Comparison of ENCODE assay signal across 16 cellular contexts in the genomic region with DNA sequence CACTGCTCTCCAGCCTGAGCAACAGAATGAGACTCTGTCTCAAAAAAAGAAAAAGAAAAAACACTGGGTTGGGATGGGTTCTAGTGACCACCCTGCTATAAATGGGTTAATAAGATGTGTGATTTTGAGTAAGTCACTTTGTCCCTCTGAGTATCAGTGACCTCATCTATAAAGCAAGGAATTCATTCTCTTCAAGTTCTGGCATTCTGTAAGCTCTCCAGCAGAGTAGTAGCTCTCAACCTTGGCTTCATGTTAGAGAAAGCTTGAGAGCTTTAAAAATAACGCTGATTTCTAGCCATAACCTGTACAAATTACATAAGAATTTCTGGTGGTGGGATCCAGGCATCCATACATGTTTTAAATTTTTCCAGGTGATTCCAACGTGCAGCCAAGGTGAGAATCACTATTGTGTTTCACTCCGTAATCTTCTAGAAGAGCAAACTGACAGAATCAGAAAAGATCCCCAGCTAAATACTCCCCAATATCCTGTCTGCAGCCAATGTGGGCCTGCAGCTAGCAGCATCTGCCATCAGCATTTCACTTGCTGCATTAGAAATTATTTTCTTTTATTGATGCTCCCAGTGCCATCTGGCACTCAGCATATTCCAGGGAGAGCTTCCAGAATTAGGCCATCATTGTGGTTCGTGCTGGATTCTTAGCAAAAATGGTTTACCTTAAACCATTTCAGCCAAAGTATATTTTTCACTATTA.
"Had no signal": no experiment of that assay in that cellular context is flagged by ENCODE, and none has a peak within 500 bp of the region (broad histone marks: within the 10 kb centered on the region; RNA-seq: fewer than 3 reads in every experiment).

No MANE protein-coding gene starts in this region.

- DNase-seq: activated CD4-positive, alpha-beta memory T cell treated with anti-CD3 and anti-CD28 coated beads, Interleukin-2, amount 10 ng/mL, durations not matched to agents 7 days and 5 days; activated CD4-positive, alpha-beta T cell treated with anti-CD3 and anti-CD28 coated beads for 4 hours; activated naive CD4-positive, alpha-beta T cell treated with anti-CD3 and anti-CD28 coated beads, Interleukin-2, amount 10 ng/mL, durations not matched to agents 7 days and 5 days; activated T-cell treated with anti-CD3 and anti-CD28 coated beads, Interleukin-2, amount 50 U/mL, for 24 hours; colonic mucosa; esophagus squamous epithelium; foreskin fibroblast; immature natural killer cell; midbrain; right cardiac atrium; testis; upper lobe of left lung had no signal

- H3K27me3 ChIP-seq: colonic mucosa, esophagus squamous epithelium, testis, upper lobe of left lung had no signal

- H3K4me3 Mint-ChIP-seq: activated CD4-positive, alpha-beta memory T cell treated with anti-CD3 and anti-CD28 coated beads, Interleukin-2, amount 10 ng/mL, durations not matched to agents 7 days and 5 days; activated naive CD4-positive, alpha-beta T cell treated with anti-CD3 and anti-CD28 coated beads, Interleukin-2, amount 10 ng/mL, durations not matched to agents 7 days and 5 days; activated T-cell treated with anti-CD3 and anti-CD28 coated beads, Interleukin-2, amount 50 U/mL, for 24 hours; immature natural killer cell; stimulated activated naive CD8-positive, alpha-beta T cell treated with anti-CD3 and anti-CD28 coated beads, Interleukin-15, Interleukin-2, amounts not matched to agents 100 ng/mL and 50 ng/mL, for 24 hours; WTC11 had no signal

- H3K36me3 Mint-ChIP-seq: activated naive CD4-positive, alpha-beta T cell treated with anti-CD3 and anti-CD28 coated beads, Interleukin-2, amount 10 ng/mL, durations not matched to agents 7 days and 5 days had no signal

- H3K4me1 Mint-ChIP-seq: activated CD4-positive, alpha-beta memory T cell treated with anti-CD3 and anti-CD28 coated beads, Interleukin-2, amount 10 ng/mL, durations not matched to agents 7 days and 5 days; activated naive CD4-positive, alpha-beta T cell treated with anti-CD3 and anti-CD28 coated beads, Interleukin-2, amount 10 ng/mL, durations not matched to agents 7 days and 5 days; immature natural killer cell; WTC11 had no signal

- ATAC-seq: right cardiac atrium, WTC11 had no signal

- H3K9me3 ChIP-seq: colonic mucosa, esophagus squamous epithelium, prostate gland, testis had no signal

- H3K27ac Mint-ChIP-seq: activated CD4-positive, alpha-beta memory T cell treated with anti-CD3 and anti-CD28 coated beads, Interleukin-2, amount 10 ng/mL, durations not matched to agents 7 days and 5 days; activated naive CD4-positive, alpha-beta T cell treated with anti-CD3 and anti-CD28 coated beads, Interleukin-2, amount 10 ng/mL, durations not matched to agents 7 days and 5 days; activated T-cell treated with anti-CD3 and anti-CD28 coated beads, Interleukin-2, amount 50 U/mL, for 24 hours; immature natural killer cell; stimulated activated naive CD8-positive, alpha-beta T cell treated with anti-CD3 and anti-CD28 coated beads, Interleukin-15, Interleukin-2, amounts not matched to agents 100 ng/mL and 50 ng/mL, for 24 hours; WTC11 had no signal

- H3K27ac ChIP-seq: colonic mucosa, esophagus squamous epithelium, prostate gland, testis, upper lobe of left lung had no signal

- H3K4me3 ChIP-seq: colonic mucosa, esophagus squamous epithelium, lung, prostate gland, testis, upper lobe of left lung had no signal

- H3K36me3 ChIP-seq: colonic mucosa, esophagus squamous epithelium, prostate gland, upper lobe of left lung had no signal

- H3K27me3 Mint-ChIP-seq: activated naive CD4-positive, alpha-beta T cell treated with anti-CD3 and anti-CD28 coated beads, Interleukin-2, amount 10 ng/mL, durations not matched to agents 7 days and 5 days had no signal

- H3K4me1 ChIP-seq: colonic mucosa, prostate gland, testis had no signal
